1 cellular context compared by ENCODE assay signal in genomic region chr2:98773169-98773568, GRCh38.
TF ChIP-seq lines count a peak whose summit lies in the region.

No MANE protein-coding gene starts in this region.

TF ChIP-seq in H1, 55 proteins besides CTCF, POLR2A, EP300 and RAD21 (continued from another document):
- TF ChIP-seq HDAC6 (IDR thresholded peaks at IDR 0.05; ENCODE audit: low read depth, low read length) (no peak), MAFK (IDR thresholded peaks at IDR 0.05; ENCODE audit: low read depth, low read length) (no peak), SRF (IDR thresholded peaks at IDR 0.05; ENCODE audit: low read depth, low read length) (no peak), POLR2AphosphoS5 (IDR thresholded peaks at IDR 0.05; ENCODE audit: low read depth, low read length) (no peak), KDM1A (IDR thresholded peaks at IDR 0.05; ENCODE audit: borderline replicate concordance, low read length) (no peak), POU5F1 (IDR thresholded peaks at IDR 0.05; ENCODE audit: low read depth, low read length) (no peak)
